ENCODE assay signal across 18 cellular contexts in genomic region chr17:38556234-38556633, GRCh38. TPM values are rescaled to one million over a fixed set of nuclear protein-coding genes. Genes with fewer than 3 reads are reported as not detected.
DNase-seq lines count a peak whose midpoint lies in the region; ATAC-seq, FAIRE-seq and TF ChIP-seq lines count a peak whose summit lies in the region.
"Had no signal": no experiment of that assay in that cellular context is flagged by ENCODE, and none has a peak within 500 bp of the region (broad histone marks: within the 10 kb centered on the region; RNA-seq: fewer than 3 reads in every experiment).

No MANE protein-coding gene starts in this region.

- H3K4me3 ChIP-seq in BLaER1 (no peak overlapping the region), PC-3 (ENCODE audit: low read length) (no peak overlapping the region)
- H3K4me3 ChIP-seq: ascending aorta, MG63, SK-N-MC had no signal

- no peaks in the 10 kb centered on the region for H3K9me2 ChIP-seq in PC-3 (replicated peaks; ENCODE audit: low read length)

- in situ Hi-C loops in KBM-7 (cut with MboI; ENCODE audit: low pct_unique_long_range_greater_than_20kb, low sequenced_read_pairs), result no loop called here

- POLR2A ChIA-PET in PC-3 (lab: Charles Lee; ENCODE audit: unreplicated experiment), result no interaction called here

- H3K36me3 ChIP-seq in BLaER1 (no peaks in the 10 kb centered on the region), PC-3 (ENCODE audit: low read depth, low read length) (no peaks in the 10 kb centered on the region)
- H3K36me3 ChIP-seq: ascending aorta, MG63 had no signal

- H4K20me1 ChIP-seq in BLaER1, result peaks cover 18% of the 10 kb centered on the region
- H4K20me1 ChIP-seq in PC-3 (ENCODE audit: low read length), result no peaks in the 10 kb centered on the region

- H3K27me3 ChIP-seq in BLaER1 (peaks cover 29% of the 10 kb centered on the region), PC-3 (ENCODE audit: low read length) (no peaks in the 10 kb centered on the region)

- H3K27ac ChIP-seq in BLaER1 (no peak overlapping the region), PC-3 (ENCODE audit: low read length) (peak overlapping the region; percentile 80)
- H3K27ac ChIP-seq: ascending aorta, foreskin keratinocyte, SK-N-MC had no signal

- H3K4me2 ChIP-seq in BLaER1 (peak overlapping the region; percentile 99), PC-3 (ENCODE audit: low read length) (peak overlapping the region; percentile 69)

- H3K9me3 ChIP-seq in BLaER1, result 0 out of 2 replicates have a peak, but pooled peaks cover under 1% of the 10 kb centered on the region
- no peaks in the 10 kb centered on the region for H3K9me3 ChIP-seq in PC-3 (ENCODE audit: low read length)
- H3K9me3 ChIP-seq: ascending aorta, MG63 had no signal

- H3F3A ChIP-seq in PC-3 (ENCODE audit: low read length, unreplicated experiment), result no peaks in the 10 kb centered on the region

- H3K79me2 ChIP-seq in PC-3 (ENCODE audit: low read length), result no peaks in the 10 kb centered on the region

- CTCF ChIA-PET in PC-3 (lab: Charles Lee), result no interaction called here

- ATAC-seq in PC-3 (peak; percentile 23; the same call in 1 of the 2 replicates), esophagus mucosa (peak; percentile 64), HG02798 (IDR thresholded peaks at IDR 0.05; ENCODE audit: poor library complexity, unreplicated experiment) (no peak), HG03095 (IDR thresholded peaks at IDR 0.05; ENCODE audit: unreplicated experiment) (no peak)
- ATAC-seq: foreskin keratinocyte, left colon had no signal

- no peak for TF ChIP-seq CTCF in PC-3 (conservative IDR thresholded peaks at IDR 0.05; ENCODE audit: low read depth, low read length)

- peak; percentile 64 for DNase-seq in KBM-7
- DNase-seq in PC-3, result peak; percentile 79
- DNase-seq in GM19239 (ENCODE audit: insufficient read length, low spot score), result no peak
- no peak for DNase-seq in activated CD4-positive, alpha-beta T cell treated with anti-CD3 and anti-CD28 coated beads, Interleukin-2, amount 50 U/mL, for 4 hours
- DNase-seq: activated CD4-positive, alpha-beta memory T cell treated with anti-CD3 and anti-CD28 coated beads, Interleukin-2, amount 10 ng/mL, durations not matched to agents 7 days and 5 days; activated naive CD8-positive, alpha-beta T cell treated with anti-CD3 and anti-CD28 coated beads for 36 hours; DND-41; HCEC 1CT; left colon; MG63; NCI-H146 had no signal

- peak overlapping the region; percentile 13; the same call in 1 of the 2 replicates for H2AFZ ChIP-seq in PC-3 (ENCODE audit: low read length)

- peaks cover 66% of the 10 kb centered on the region for H3K4me1 ChIP-seq in BLaER1
- peaks cover 39% of the 10 kb centered on the region for H3K4me1 ChIP-seq in PC-3 (ENCODE audit: insufficient read depth, low read length)
- H3K4me1 ChIP-seq: foreskin keratinocyte had no signal

- FAIRE-seq in GM19239 (lab: Jason Lieb, UNC), result no peak

- H3K9ac ChIP-seq in BLaER1 (no peak overlapping the region), PC-3 (ENCODE audit: low read length) (no peak overlapping the region)

- intact Hi-C loops in PC-3 (cut with micrococcal nuclease), result no loop called here

- BruUV-seq in PC-3 (replicated peaks; lab: Mats Ljungman, UMichigan), result no TSS peak

RNA-seq across cellular contexts. Expression of gene SRCIN1, which starts 49.5 kb away (rescaled TPM):
- total RNA-seq in PC-3 (2014; rRNA removed) (1.8 and 2.6 TPM in 2 replicates), esophagus mucosa (6.6 TPM)
- total RNA-seq: ascending aorta had no signal

Comparison
In these comparisons a context has a peak if more than half of its experiments do, and no peak if none do; other contexts are left out.
1. DNase-seq: peak in KBM-7 (single experiment) and PC-3 (single experiment); none in GM19239 (single experiment) and activated CD4-positive, alpha-beta T cell treated with anti-CD3 and anti-CD28 coated beads, Interleukin-2, amount 50 U/mL, for 4 hours (0 of 2).
2. ATAC-seq: peak in PC-3 (single experiment) and esophagus mucosa (single experiment); none in HG02798 (single experiment) and HG03095 (single experiment).